Comparison of ENCODE assay signal across 1 cellular context in genomic region chr7:35714862-35715261, GRCh38.
TF ChIP-seq lines count a peak whose summit lies in the region.

No MANE protein-coding gene starts in this region.

TF ChIP-seq in H1, 55 proteins besides CTCF, POLR2A, EP300 and RAD21 (continued from another document):
- TF ChIP-seq CREB1 (IDR thresholded peaks at IDR 0.05) = no peak
- TF ChIP-seq BCL11A (IDR thresholded peaks at IDR 0.05; ENCODE audit: low read depth in 2 of 2, low read length in 2 of 2) = no peak
- no peak for TF ChIP-seq KDM5A (IDR thresholded peaks at IDR 0.05; ENCODE audit: low read length)
- TF ChIP-seq HDAC6 (IDR thresholded peaks at IDR 0.05; ENCODE audit: low read depth, low read length) = no peak
- TF ChIP-seq HDAC2 (IDR thresholded peaks at IDR 0.05; ENCODE audit: borderline replicate concordance in 1 of 2, low read depth in 2 of 2, low read length in 2 of 2) = no peak
- TF ChIP-seq SRF (IDR thresholded peaks at IDR 0.05; ENCODE audit: low read depth, low read length) = no peak
- no peak for TF ChIP-seq POU5F1 (IDR thresholded peaks at IDR 0.05; ENCODE audit: low read depth, low read length)
- TF ChIP-seq ZNF274 (IDR thresholded peaks at IDR 0.05; ENCODE audit: borderline replicate concordance, extremely low read depth, low read length) = no peak
- no peak for TF ChIP-seq SUZ12 (IDR thresholded peaks at IDR 0.05; ENCODE audit: low read length)
